Comparison of ENCODE assay signal across 8 cellular contexts in the genomic region with DNA sequence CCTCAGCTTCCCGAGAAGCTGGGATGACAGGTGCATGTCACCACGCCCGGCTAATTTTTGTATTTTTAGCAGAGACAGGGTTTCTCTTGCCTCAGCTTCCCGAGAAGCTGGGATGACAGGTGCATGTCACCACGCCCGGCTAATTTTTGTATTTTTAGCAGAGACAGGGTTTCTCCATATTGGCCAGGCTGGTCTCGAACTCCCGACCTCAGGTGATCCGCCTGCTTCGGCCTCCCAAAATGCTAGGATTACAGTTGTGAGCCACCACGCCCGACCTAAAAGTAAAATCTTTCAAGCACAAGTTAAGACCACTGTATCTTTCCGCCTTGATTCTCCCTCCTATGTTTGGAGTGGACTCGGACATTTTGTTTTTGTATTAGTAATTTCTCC. TPM values are rescaled to one million over a fixed set of nuclear protein-coding genes. Genes with fewer than 3 reads are reported as not detected.
DNase-seq lines count a peak whose midpoint lies in the region; ATAC-seq and TF ChIP-seq lines count a peak whose summit lies in the region.
"Not testable (repeated sequence)": the region's sequence is repeated elsewhere in the genome, so short reads cannot be mapped to it uniquely, and the experiment has no call there.

No MANE protein-coding gene starts in this region.

- no CpG with 5 or more reads among the region's 14 CpGs for WGBS in H9 (ENCODE audit: extremely low coverage, insufficient read length, low lambda C conversion rate)

- not testable (repeated sequence) for H2BK12ac ChIP-seq in H9 (ENCODE audit: insufficient read length, low read depth, low read length)

- not testable (repeated sequence) for H4K91ac ChIP-seq in H9 (ENCODE audit: insufficient read length, low read depth, low read length)

- not testable (repeated sequence) for ATAC-seq in activated B cell treated with CpG ODN at 0.5 μM for 24 hours (ENCODE audit: low read depth); memory B cell (ENCODE audit: low read depth); stimulated activated naive B cell treated with anti-CD40 and anti-IgM and Interleukin-4, amounts not matched to agents 10 μg/mL and 1 μg/mL and 100 μg/mL, for 72 hours (replicated peaks)

- H3K27ac Mint-ChIP-seq in H9: peak overlapping the region in 1 of 3 experiments; percentile 73; a peak in 2 of 7 replicates
- not testable (repeated sequence) for H3K27ac Mint-ChIP-seq in activated B cell treated with CpG ODN at 0.5 μM for 24 hours; activated T-helper 2 cell treated with anti-CD3 and anti-CD28 coated beads, Interferon-gamma antibody, Interleukin-2, Interleukin-4, amounts not matched to agents 10 μg/mL and 5 μg/mL and 100 μg/mL, durations not matched to agents 14 hours and 24 hours and 36 hours; memory B cell
- H3K27ac Mint-ChIP-seq in dendritic cell treated with granulocyte-macrophage colony-stimulating factor and Interleukin-4, amounts not matched to agents 40 ng/mL and 50 ng/mL, for 4 days: peak overlapping the region; percentile 91
- peak overlapping the region in 2 of 3 experiments; percentile 57 to 76 for H3K27ac Mint-ChIP-seq in nephron
- peak overlapping the region; percentile 73 for H3K27ac Mint-ChIP-seq in stimulated activated naive B cell treated with anti-CD40 and anti-IgM and Interleukin-4, amounts not matched to agents 10 μg/mL and 1 μg/mL and 100 μg/mL, for 72 hours

- H3K18ac ChIP-seq in H9 (ENCODE audit: insufficient read length, low read depth, low read length): not testable (repeated sequence)

- intact Hi-C loops in activated B cell treated with CpG ODN at 0.5 μM for 24 hours (cut with micrococcal nuclease): loop anchor here (2.0 to 10.0 kb wide), 8 partner anchors 509 to 971 kb away; a partner anchor contains a TSS
- intact Hi-C loops in activated T-helper 2 cell treated with anti-CD3 and anti-CD28 coated beads, Interferon-gamma antibody, Interleukin-2, Interleukin-4, amounts not matched to agents 10 μg/mL and 5 μg/mL and 100 μg/mL, durations not matched to agents 14 hours and 24 hours and 36 hours (cut with micrococcal nuclease): loop anchor here (5.0 to 10.0 kb wide), 4 partner anchors 529 to 1976 kb away; a partner anchor contains a TSS
- intact Hi-C loops in dendritic cell treated with granulocyte-macrophage colony-stimulating factor and Interleukin-4, amounts not matched to agents 40 ng/mL and 50 ng/mL, for 4 days (cut with micrococcal nuclease): loop anchor here (10.0 kb wide), 3 partner anchors 69 to 689 kb away; a partner anchor contains a TSS

- peaks cover 57 to 74% (median 66%) of the 10 kb centered on the region in 10 experiments for H3K4me1 ChIP-seq in BLaER1 treated with 17β-estradiol and CSF1 and Interleukin-3, amounts not matched to agents 10 nM and 100 nM
- not testable (repeated sequence) for H3K4me1 ChIP-seq in H9 (ENCODE audit: insufficient read depth, low read length)

- not testable (repeated sequence) for H3K4ac ChIP-seq in H9 (ENCODE audit: low read depth, low read length)

- H3K27me3 ChIP-seq in BLaER1 treated with 17β-estradiol and CSF1 and Interleukin-3, amounts not matched to agents 10 nM and 100 nM; H9 (ENCODE audit: insufficient read depth, low read length): not testable (repeated sequence)

- H3K27ac ChIP-seq in BLaER1 treated with 17β-estradiol and CSF1 and Interleukin-3, amounts not matched to agents 10 nM and 100 nM: peak overlapping the region in 9 of 11 experiments; percentile 59 to 99 (median 99); a peak in 18 of 22 replicates
- H3K27ac ChIP-seq in H9 (ENCODE audit: insufficient read length, low read depth, low read length): not testable (repeated sequence)

- not testable (repeated sequence) for H2AK5ac ChIP-seq in H9 (ENCODE audit: insufficient read length, low read length)

- CTCF ChIA-PET in activated B cell treated with CpG ODN at 0.5 μM for 24 hours (lab: Charles Lee): not testable (repeated sequence)

- peaks cover 2 to 30% (median 13%) of the 10 kb centered on the region in 11 experiments; a peak in 18 of 22 replicates for H3K36me3 ChIP-seq in BLaER1 treated with 17β-estradiol and CSF1 and Interleukin-3, amounts not matched to agents 10 nM and 100 nM

- not testable (repeated sequence) for DNase-seq in H9; activated B cell treated with CpG ODN at 0.5 μM for 24 hours; activated T-helper 2 cell treated with anti-CD3 and anti-CD28 coated beads, Interferon-gamma antibody, Interleukin-2, Interleukin-4, amounts not matched to agents 10 μg/mL and 5 μg/mL and 100 μg/mL, durations not matched to agents 14 hours and 24 hours and 36 hours (ENCODE audit: low spot score); memory B cell (ENCODE audit: low spot score in 2 of 2); stimulated activated naive B cell treated with anti-CD40 and anti-IgM and Interleukin-4, amounts not matched to agents 10 μg/mL and 1 μg/mL and 100 μg/mL, for 72 hours

- not testable (repeated sequence) for H2BK20ac ChIP-seq in H9 (ENCODE audit: low read depth, low read length, poor library complexity, severe bottlenecking)

- peak overlapping the region; percentile 66 to 97 (median 91) for H3K4me2 ChIP-seq in BLaER1 treated with 17β-estradiol and CSF1 and Interleukin-3, amounts not matched to agents 10 nM and 100 nM
- not testable (repeated sequence) for H3K4me2 ChIP-seq in H9 (ENCODE audit: insufficient read depth, insufficient read length, low read length)

- not testable (repeated sequence) for H3K23me2 ChIP-seq in H9 (ENCODE audit: insufficient read length, low read depth, low read length, poor library complexity, severe bottlenecking)

- not testable (repeated sequence) for H3K79me1 ChIP-seq in H9 (ENCODE audit: insufficient read depth, low read depth, low read length, poor library complexity, severe bottlenecking)

- H3K14ac ChIP-seq in H9 (ENCODE audit: insufficient read depth, low read length): not testable (repeated sequence)

- H3K56ac ChIP-seq in H9 (ENCODE audit: insufficient read length, low read depth, low read length): not testable (repeated sequence)

- H2BK15ac ChIP-seq in H9 (ENCODE audit: low read depth, low read length): not testable (repeated sequence)

- POLR2A ChIA-PET in activated B cell treated with CpG ODN at 0.5 μM for 24 hours (lab: Charles Lee): not testable (repeated sequence)

- not testable (repeated sequence) for H3K23ac ChIP-seq in H9 (ENCODE audit: insufficient read length, low read depth, low read length)

- not testable (repeated sequence) for H2BK5ac ChIP-seq in H9 (ENCODE audit: insufficient read length, low read length)

- TF ChIP-seq CTCF in H9 (conservative IDR thresholded peaks at IDR 0.05); activated B cell treated with CpG ODN at 0.5 μM for 24 hours (IDR thresholded peaks at IDR 0.05); nephron (IDR thresholded peaks at IDR 0.05; ENCODE audit: unreplicated experiment in 3 of 3): not testable (repeated sequence)

- peaks cover 32% of the 10 kb centered on the region for H3K79me2 ChIP-seq in H9 (ENCODE audit: insufficient read depth, low read length)

- H3K4me3 Mint-ChIP-seq in H9 (peak overlapping the region; percentile 38 to 48; a peak in 4 of 5 replicates), activated B cell treated with CpG ODN at 0.5 μM for 24 hours (peak overlapping the region; percentile 19), memory B cell (peak overlapping the region; percentile 32), nephron (peak overlapping the region; percentile 75 to 84 (median 79))
- peak overlapping the region; percentile 54 for H3K4me3 Mint-ChIP-seq in activated T-helper 2 cell treated with anti-CD3 and anti-CD28 coated beads, Interferon-gamma antibody, Interleukin-2, Interleukin-4, amounts not matched to agents 10 μg/mL and 5 μg/mL and 100 μg/mL, durations not matched to agents 14 hours and 24 hours and 36 hours (ENCODE audit: low read depth)
- not testable (repeated sequence) for H3K4me3 Mint-ChIP-seq in dendritic cell treated with granulocyte-macrophage colony-stimulating factor and Interleukin-4, amounts not matched to agents 40 ng/mL and 50 ng/mL, for 4 days
- peak overlapping the region; percentile 17 to 29 for H3K4me3 Mint-ChIP-seq in stimulated activated naive B cell treated with anti-CD40 and anti-IgM and Interleukin-4, amounts not matched to agents 10 μg/mL and 1 μg/mL and 100 μg/mL, for 72 hours

- not testable (repeated sequence) for H3K36me3 Mint-ChIP-seq in H9 (ENCODE audit: insufficient read depth in 1 of 3, low read depth in 3 of 3); memory B cell; nephron (ENCODE audit: low read depth)
- H3K36me3 Mint-ChIP-seq in activated B cell treated with CpG ODN at 0.5 μM for 24 hours (ENCODE audit: low read depth): peaks cover 15% of the 10 kb centered on the region
- peaks cover 23% of the 10 kb centered on the region for H3K36me3 Mint-ChIP-seq in activated T-helper 2 cell treated with anti-CD3 and anti-CD28 coated beads, Interferon-gamma antibody, Interleukin-2, Interleukin-4, amounts not matched to agents 10 μg/mL and 5 μg/mL and 100 μg/mL, durations not matched to agents 14 hours and 24 hours and 36 hours (ENCODE audit: low read depth)
- peaks cover 20% of the 10 kb centered on the region for H3K36me3 Mint-ChIP-seq in dendritic cell treated with granulocyte-macrophage colony-stimulating factor and Interleukin-4, amounts not matched to agents 40 ng/mL and 50 ng/mL, for 4 days (ENCODE audit: low read depth)
- H3K36me3 Mint-ChIP-seq in stimulated activated naive B cell treated with anti-CD40 and anti-IgM and Interleukin-4, amounts not matched to agents 10 μg/mL and 1 μg/mL and 100 μg/mL, for 72 hours: peaks cover 5 to 22% of the 10 kb centered on the region in 2 donors

- H3K4me1 Mint-ChIP-seq in H9 (peaks cover 33 to 36% of the 10 kb centered on the region in 2 experiments), activated B cell treated with CpG ODN at 0.5 μM for 24 hours (peaks cover 29% of the 10 kb centered on the region), memory B cell (peaks cover 22% of the 10 kb centered on the region), nephron (peaks cover 26% of the 10 kb centered on the region)
- H3K4me1 Mint-ChIP-seq in activated T-helper 2 cell treated with anti-CD3 and anti-CD28 coated beads, Interferon-gamma antibody, Interleukin-2, Interleukin-4, amounts not matched to agents 10 μg/mL and 5 μg/mL and 100 μg/mL, durations not matched to agents 14 hours and 24 hours and 36 hours (ENCODE audit: low read depth): peaks cover 25% of the 10 kb centered on the region
- peaks cover 46% of the 10 kb centered on the region for H3K4me1 Mint-ChIP-seq in dendritic cell treated with granulocyte-macrophage colony-stimulating factor and Interleukin-4, amounts not matched to agents 40 ng/mL and 50 ng/mL, for 4 days (ENCODE audit: low read depth)
- H3K4me1 Mint-ChIP-seq in stimulated activated naive B cell treated with anti-CD40 and anti-IgM and Interleukin-4, amounts not matched to agents 10 μg/mL and 1 μg/mL and 100 μg/mL, for 72 hours: peaks cover 17 to 30% of the 10 kb centered on the region in 2 donors

- H3K27me3 Mint-ChIP-seq in H9 (ENCODE audit: low read depth); activated B cell treated with CpG ODN at 0.5 μM for 24 hours; memory B cell; nephron (ENCODE audit: low read depth); stimulated activated naive B cell treated with anti-CD40 and anti-IgM and Interleukin-4, amounts not matched to agents 10 μg/mL and 1 μg/mL and 100 μg/mL, for 72 hours: not testable (repeated sequence)
- H3K27me3 Mint-ChIP-seq in activated T-helper 2 cell treated with anti-CD3 and anti-CD28 coated beads, Interferon-gamma antibody, Interleukin-2, Interleukin-4, amounts not matched to agents 10 μg/mL and 5 μg/mL and 100 μg/mL, durations not matched to agents 14 hours and 24 hours and 36 hours (ENCODE audit: low read depth): peaks cover 22% of the 10 kb centered on the region
- peaks cover 15% of the 10 kb centered on the region for H3K27me3 Mint-ChIP-seq in dendritic cell treated with granulocyte-macrophage colony-stimulating factor and Interleukin-4, amounts not matched to agents 40 ng/mL and 50 ng/mL, for 4 days

- H3K9ac ChIP-seq in BLaER1 treated with 17β-estradiol and CSF1 and Interleukin-3, amounts not matched to agents 10 nM and 100 nM: peak overlapping the region in 10 of 11 experiments; percentile 49 to 100 (median 98); a peak in 18 of 22 replicates
- H3K9ac ChIP-seq in H9 (ENCODE audit: extremely low read depth, insufficient read length, low read length): not testable (repeated sequence)

- H4K8ac ChIP-seq in H9 (replicated peaks; ENCODE audit: insufficient read length, low read depth, low read length): not testable (repeated sequence)

- H3K4me3 ChIP-seq in BLaER1 treated with 17β-estradiol and CSF1 and Interleukin-3, amounts not matched to agents 10 nM and 100 nM: peak overlapping the region in 9 of 10 experiments; percentile 75 to 99 (median 97); a peak in 10 of 20 replicates

- not testable (repeated sequence) for H4K5ac ChIP-seq in H9 (ENCODE audit: insufficient read length, low read depth, low read length)

- not testable (repeated sequence) for H2BK120ac ChIP-seq in H9 (ENCODE audit: low read depth, low read length, poor library complexity, severe bottlenecking)

- H3T11ph ChIP-seq in H9 (ENCODE audit: low read length): not testable (repeated sequence)

- H2AFZ ChIP-seq in H9 (ENCODE audit: low read length): not testable (repeated sequence)

- peaks cover 30 to 33% (median 31%) of the 10 kb centered on the region in 11 experiments for H4K20me1 ChIP-seq in BLaER1 treated with 17β-estradiol and CSF1 and Interleukin-3, amounts not matched to agents 10 nM and 100 nM
- not testable (repeated sequence) for H4K20me1 ChIP-seq in H9 (ENCODE audit: control insufficient read depth, insufficient read depth, insufficient read length)

- not testable (repeated sequence) for H3K9me3 ChIP-seq in BLaER1 treated with 17β-estradiol and CSF1 and Interleukin-3, amounts not matched to agents 10 nM and 100 nM (replicated peaks in 1 of 11); H9 (ENCODE audit: control insufficient read depth, low read depth, low read length)

- not testable (repeated sequence) for H3K9me3 Mint-ChIP-seq in H9; activated B cell treated with CpG ODN at 0.5 μM for 24 hours; activated T-helper 2 cell treated with anti-CD3 and anti-CD28 coated beads, Interferon-gamma antibody, Interleukin-2, Interleukin-4, amounts not matched to agents 10 μg/mL and 5 μg/mL and 100 μg/mL, durations not matched to agents 14 hours and 24 hours and 36 hours; dendritic cell treated with granulocyte-macrophage colony-stimulating factor and Interleukin-4, amounts not matched to agents 40 ng/mL and 50 ng/mL, for 4 days; memory B cell; nephron; stimulated activated naive B cell treated with anti-CD40 and anti-IgM and Interleukin-4, amounts not matched to agents 10 μg/mL and 1 μg/mL and 100 μg/mL, for 72 hours

RNA-seq across cellular contexts. Expression of a gene that starts 1.2 kb away (rescaled TPM):
- total RNA-seq in H9 (2021) (296 and 301 TPM in 2 replicates), activated B cell treated with CpG ODN at 0.5 μM for 24 hours (109 and 119 TPM in 2 replicates)
- 210 and 211 TPM in 2 replicates for total RNA-seq in activated T-helper 2 cell treated with anti-CD3 and anti-CD28 coated beads, Interferon-gamma antibody, Interleukin-2, Interleukin-4, amounts not matched to agents 10 μg/mL and 5 μg/mL and 100 μg/mL, durations not matched to agents 14 hours and 24 hours and 36 hours
